Comparison of ENCODE assay signal across 1 cellular context in the genomic region with DNA sequence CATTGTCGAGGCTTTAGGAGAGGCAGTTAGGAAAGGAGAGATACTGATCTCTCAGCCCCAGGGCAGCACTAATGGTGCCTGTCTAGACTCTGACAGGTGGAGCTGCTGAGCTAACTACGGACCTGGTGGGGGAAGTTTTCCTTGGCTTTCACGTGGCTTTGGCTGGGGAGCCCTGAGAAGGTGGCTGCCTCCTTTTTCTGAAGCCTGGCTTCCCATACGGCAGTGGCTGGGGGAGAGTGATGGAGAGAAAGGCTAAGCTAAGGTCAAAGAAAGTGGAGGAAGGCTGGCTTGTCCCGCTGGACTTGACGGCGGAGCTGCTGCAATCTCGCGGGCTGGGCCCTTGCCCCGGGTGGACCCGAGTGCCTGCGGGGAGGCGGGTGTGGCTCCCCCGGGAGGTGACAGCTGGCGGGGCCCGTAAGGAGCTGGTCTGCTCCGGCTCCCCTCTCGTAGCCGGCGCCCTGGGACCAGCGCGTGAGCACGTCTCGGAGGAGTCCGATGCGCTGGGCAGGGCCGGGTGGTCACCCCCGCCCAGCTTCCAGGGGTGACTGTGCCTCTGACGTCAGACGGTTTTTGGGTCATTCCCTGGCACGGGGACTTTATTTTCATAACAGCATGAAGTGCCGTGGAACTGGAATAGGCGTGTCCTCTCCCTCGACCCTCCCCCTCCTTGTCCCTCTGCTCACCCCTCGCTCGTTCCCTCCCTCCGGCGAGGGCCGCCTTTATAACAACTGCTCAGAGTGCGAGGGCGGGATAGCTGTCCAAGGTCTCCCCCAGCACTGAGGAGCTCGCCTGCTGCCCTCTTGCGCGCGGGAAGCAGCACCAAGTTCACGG.
TF ChIP-seq lines count a peak whose summit lies in the region.

A gene with protein sequence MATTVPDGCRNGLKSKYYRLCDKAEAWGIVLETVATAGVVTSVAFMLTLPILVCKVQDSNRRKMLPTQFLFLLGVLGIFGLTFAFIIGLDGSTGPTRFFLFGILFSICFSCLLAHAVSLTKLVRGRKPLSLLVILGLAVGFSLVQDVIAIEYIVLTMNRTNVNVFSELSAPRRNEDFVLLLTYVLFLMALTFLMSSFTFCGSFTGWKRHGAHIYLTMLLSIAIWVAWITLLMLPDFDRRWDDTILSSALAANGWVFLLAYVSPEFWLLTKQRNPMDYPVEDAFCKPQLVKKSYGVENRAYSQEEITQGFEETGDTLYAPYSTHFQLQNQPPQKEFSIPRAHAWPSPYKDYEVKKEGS (plus strand): TSS at position 748 of the 831 bp plus-strand sequence. CDS start 16,688 bp downstream, outside the sequence.

TF ChIP-seq in GM23338, 12 proteins besides CTCF, POLR2A, EP300 and RAD21 (continued from another document):
- TF ChIP-seq, protein P1, sequence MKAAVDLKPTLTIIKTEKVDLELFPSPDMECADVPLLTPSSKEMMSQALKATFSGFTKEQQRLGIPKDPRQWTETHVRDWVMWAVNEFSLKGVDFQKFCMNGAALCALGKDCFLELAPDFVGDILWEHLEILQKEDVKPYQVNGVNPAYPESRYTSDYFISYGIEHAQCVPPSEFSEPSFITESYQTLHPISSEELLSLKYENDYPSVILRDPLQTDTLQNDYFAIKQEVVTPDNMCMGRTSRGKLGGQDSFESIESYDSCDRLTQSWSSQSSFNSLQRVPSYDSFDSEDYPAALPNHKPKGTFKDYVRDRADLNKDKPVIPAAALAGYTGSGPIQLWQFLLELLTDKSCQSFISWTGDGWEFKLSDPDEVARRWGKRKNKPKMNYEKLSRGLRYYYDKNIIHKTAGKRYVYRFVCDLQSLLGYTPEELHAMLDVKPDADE (IDR thresholded peaks at IDR 0.05): no peak
